In genomic region chr2:149329470-149330126, GRCh38 we compare ENCODE assay signal across 8 cellular contexts. TPM values are rescaled to one million over a fixed set of nuclear protein-coding genes. Genes with fewer than 3 reads are reported as not detected.
DNase-seq lines count a peak whose midpoint lies in the region; ATAC-seq and TF ChIP-seq lines count a peak whose summit lies in the region.

No MANE protein-coding gene starts in this region.

- H3K9me3 ChIP-seq in testis: no peaks in the 10 kb centered on the region

- H3K4me1 ChIP-seq in testis: no peaks in the 10 kb centered on the region

- ATAC-seq in left colon (peak; percentile 80), GM21423 (IDR thresholded peaks at IDR 0.05; ENCODE audit: unreplicated experiment) (no peak), GM18858 (IDR thresholded peaks at IDR 0.05; ENCODE audit: unreplicated experiment) (no peak)

- no peak for TF ChIP-seq POLR2A in testis (IDR thresholded peaks at IDR 0.05)

- intact Hi-C loops in left colon (cut with DNase I, micrococcal nuclease) (no loop called here), testis (cut with DNase I; ENCODE audit: low total_unique reads) (no loop called here)

- peak; percentile 92 for DNase-seq in DMS 273 (lab: John Stamatoyannopoulos, UW; ENCODE audit: unreplicated experiment)
- DNase-seq in HFF-Myc (ENCODE audit: extremely low read depth, low read depth): peak; percentile 31
- peak; percentile 80 for DNase-seq in NCI-H69 (lab: John Stamatoyannopoulos, UW)
- peak; percentile 16 for DNase-seq in cerebellum (ENCODE audit: low spot score)
- peak; percentile 75 to 78 for DNase-seq in left colon
- DNase-seq in testis: peak; percentile 59

- no peaks in the 10 kb centered on the region for H3K36me3 ChIP-seq in testis (ENCODE audit: low read depth, missing control alignments)

- 4 to 9% methylated on average over 22 to 32 of the region's 32 CpGs for WGBS in testis, 2 donors

- TF ChIP-seq CTCF in HFF-Myc (IDR thresholded peaks at IDR 0.05; ENCODE audit: low read depth, low read length, missing control alignments) (peak; percentile 8), testis (IDR thresholded peaks at IDR 0.05) (no peak)

- H3K27me3 ChIP-seq in testis: no peaks in the 10 kb centered on the region

- H3K4me3 ChIP-seq in HFF-Myc (replicated peaks; ENCODE audit: low read depth, low read length): peak overlapping the region; percentile 60
- peak overlapping the region; percentile 59 to 75 for H3K4me3 ChIP-seq in testis

- H3K27ac ChIP-seq in testis: peak overlapping the region in 1 of 2 donors; percentile 40

RNA-seq across cellular contexts. Expression of gene LYPD6, which starts 0.8 kb away (rescaled TPM):
- 7.5 TPM for total RNA-seq in cerebellum
- 1 to 10 TPM; 3.5 to 4.0 TPM for total RNA-seq in left colon
- total RNA-seq in testis: 10 to 100 TPM in 1 of 2 donors, 1 to 10 TPM in 1; 6.8 to 10.2 TPM
- polyA plus RNA-seq in testis (ENCODE audit: insufficient read depth, low read depth, low replicate concordance): 6.9 TPM

Comparison
In these comparisons a context has a peak if more than half of its experiments do, and no peak if none do; other contexts are left out.
1. DNase-seq: peak in every context shown above with its lines; median percentile 92 in DMS 273; 80 in NCI-H69; 76 in left colon; 59 in testis; 31 in HFF-Myc; 16 in cerebellum.